19 cellular contexts compared by ENCODE assay signal in genomic region chr20:43781215-43781614, GRCh38. TPM values are rescaled to one million over a fixed set of nuclear protein-coding genes. Genes with fewer than 3 reads are reported as not detected.
"Had no signal": no experiment of that assay in that cellular context is flagged by ENCODE, and none has a peak within 500 bp of the region (broad histone marks: within the 10 kb centered on the region; RNA-seq: fewer than 3 reads in every experiment).

No MANE protein-coding gene starts in this region.

- H3K27ac ChIP-seq: cardiac muscle cell, dorsolateral prefrontal cortex, suprapubic skin had no signal

- H3K9me3 Mint-ChIP-seq: type B pancreatic cell had no signal

- H3K27ac Mint-ChIP-seq: activated naive CD4-positive, alpha-beta T cell treated with anti-CD3 and anti-CD28 coated beads, Interleukin-2, amount 10 ng/mL, durations not matched to agents 7 days and 5 days; activated T-cell treated with anti-CD3 and anti-CD28 coated beads, Interleukin-2, amount 50 U/mL, for 24 hours; stimulated activated naive B cell treated with anti-CD40 and anti-IgM and Interleukin-4, amounts not matched to agents 10 μg/mL and 1 μg/mL and 100 μg/mL, for 72 hours; T-helper 2 cell treated with Interferon-gamma antibody and Interleukin-4, amounts not matched to agents 5 μg/mL and 100 μg/mL, for 36 hours; type B pancreatic cell had no signal

- H3K27me3 ChIP-seq: cardiac muscle cell, suprapubic skin had no signal

- H3K4me3 Mint-ChIP-seq: activated CD8-positive, alpha-beta memory T cell treated with anti-CD3 and anti-CD28 coated beads, Interleukin-2, amount 10 ng/mL, durations not matched to agents 7 days and 5 days; activated naive CD4-positive, alpha-beta T cell treated with anti-CD3 and anti-CD28 coated beads, Interleukin-2, amount 10 ng/mL, durations not matched to agents 7 days and 5 days; activated T-cell treated with anti-CD3 and anti-CD28 coated beads, Interleukin-2, amount 50 U/mL, for 24 hours; memory B cell; stimulated activated naive B cell treated with anti-CD40 and anti-IgM and Interleukin-4, amounts not matched to agents 10 μg/mL and 1 μg/mL and 100 μg/mL, for 72 hours; T-helper 2 cell treated with Interferon-gamma antibody and Interleukin-4, amounts not matched to agents 5 μg/mL and 100 μg/mL, for 36 hours; type B pancreatic cell had no signal

- ATAC-seq: activated CD8-positive, alpha-beta memory T cell treated with anti-CD3 and anti-CD28 coated beads, Interleukin-2, amount 10 ng/mL, durations not matched to agents 7 days and 5 days; left ventricle myocardium superior; mucosa of descending colon; naive thymus-derived CD8-positive, alpha-beta T cell; stimulated activated naive B cell treated with anti-CD40 and anti-IgM and Interleukin-4, amounts not matched to agents 10 μg/mL and 1 μg/mL and 100 μg/mL, for 72 hours had no signal

- H3K4me1 ChIP-seq: suprapubic skin had no signal

- H3K36me3 Mint-ChIP-seq: activated naive CD4-positive, alpha-beta T cell treated with anti-CD3 and anti-CD28 coated beads, Interleukin-2, amount 10 ng/mL, durations not matched to agents 7 days and 5 days; stimulated activated naive B cell treated with anti-CD40 and anti-IgM and Interleukin-4, amounts not matched to agents 10 μg/mL and 1 μg/mL and 100 μg/mL, for 72 hours; type B pancreatic cell had no signal

- H3K4me3 ChIP-seq: cardiac muscle cell, dorsolateral prefrontal cortex, mucosa of descending colon, suprapubic skin had no signal

- DNase-seq: activated CD4-positive, alpha-beta T cell treated with anti-CD3 and anti-CD28 coated beads, Interleukin-2, amount 50 U/mL, for 1 hour; activated CD8-positive, alpha-beta memory T cell treated with anti-CD3 and anti-CD28 coated beads, Interleukin-2, amount 10 ng/mL, durations not matched to agents 7 days and 5 days; activated naive CD4-positive, alpha-beta T cell treated with anti-CD3 and anti-CD28 coated beads, Interleukin-2, amount 10 ng/mL, durations not matched to agents 7 days and 5 days; activated T-cell treated with anti-CD3 and anti-CD28 coated beads, Interleukin-2, amount 50 U/mL, for 24 hours; dorsolateral prefrontal cortex; erythroblast; kidney glomerular epithelial cell; left ventricle myocardium superior; mucosa of descending colon; naive thymus-derived CD8-positive, alpha-beta T cell; nucleus accumbens; posterior cingulate gyrus; retina; stimulated activated naive B cell treated with anti-CD40 and anti-IgM and Interleukin-4, amounts not matched to agents 10 μg/mL and 1 μg/mL and 100 μg/mL, for 72 hours had no signal

- H3K36me3 ChIP-seq: cardiac muscle cell, suprapubic skin had no signal

RNA-seq across cellular contexts. Expression of gene GTSF1L, which starts 54.4 kb away (rescaled TPM):
- total RNA-seq: cardiac muscle cell, dorsolateral prefrontal cortex, left ventricle myocardium superior, mucosa of descending colon, suprapubic skin had no signal
